In genomic region chr2:97664636-97664970, GRCh38 we compare ENCODE assay signal across 8 cellular contexts. TPM values are rescaled to one million over a fixed set of nuclear protein-coding genes. Genes with fewer than 3 reads are reported as not detected.
DNase-seq lines count a peak whose midpoint lies in the region; ATAC-seq, FAIRE-seq and TF ChIP-seq lines count a peak whose summit lies in the region.

No MANE protein-coding gene starts in this region.

- DNase-seq in AG10803 (ENCODE audit: low read depth) (no peak), HAP-1 (ENCODE audit: low spot score in 2 of 2) (peak in 1 of 2 experiments; percentile 49), keratinocyte (ENCODE audit: low read depth, low spot score) (no peak), testis (no peak)
- no peak for DNase-seq in activated T-helper 2 cell treated with anti-CD3 and anti-CD28 coated beads, Interferon-gamma antibody, Interleukin-2, Interleukin-4, amounts not matched to agents 10 μg/mL and 5 μg/mL and 100 μg/mL, durations not matched to agents 14 hours and 24 hours and 36 hours (ENCODE audit: low spot score)
- no peak for DNase-seq in effector CD8-positive, alpha-beta T cell (lab: John Stamatoyannopoulos, UW)

- peak overlapping the region; percentile 79 for H3K4me3 Mint-ChIP-seq in activated T-helper 2 cell treated with anti-CD3 and anti-CD28 coated beads, Interferon-gamma antibody, Interleukin-2, Interleukin-4, amounts not matched to agents 10 μg/mL and 5 μg/mL and 100 μg/mL, durations not matched to agents 14 hours and 24 hours and 36 hours (ENCODE audit: low read depth)

- no peak for ATAC-seq in HG03342 (IDR thresholded peaks at IDR 0.05; ENCODE audit: unreplicated experiment)
- no peak for ATAC-seq in HG03196 (IDR thresholded peaks at IDR 0.05; ENCODE audit: unreplicated experiment)

- peaks cover 38% of the 10 kb centered on the region for H3K36me3 Mint-ChIP-seq in activated T-helper 2 cell treated with anti-CD3 and anti-CD28 coated beads, Interferon-gamma antibody, Interleukin-2, Interleukin-4, amounts not matched to agents 10 μg/mL and 5 μg/mL and 100 μg/mL, durations not matched to agents 14 hours and 24 hours and 36 hours (ENCODE audit: low read depth)

- no peaks in the 10 kb centered on the region for H3K9me1 ChIP-seq in keratinocyte (ENCODE audit: control insufficient read depth, extremely low read depth, insufficient read depth, low read length)

- no peak for TF ChIP-seq CTCF in AG10803 (conservative IDR thresholded peaks at IDR 0.05; ENCODE audit: low read length)
- no peak for TF ChIP-seq CTCF in keratinocyte (optimal IDR thresholded peaks at IDR 0.05 in 1 of 3, IDR thresholded peaks at IDR 0.05 in 1 of 3, conservative IDR thresholded peaks at IDR 0.05 in 1 of 3; ENCODE audit: extremely low read depth in 1 of 3, insufficient read depth in 2 of 3, low read length in 3 of 3)
- no peak for TF ChIP-seq CTCF in testis (IDR thresholded peaks at IDR 0.05)

- intact Hi-C loops in activated T-helper 2 cell treated with anti-CD3 and anti-CD28 coated beads, Interferon-gamma antibody, Interleukin-2, Interleukin-4, amounts not matched to agents 10 μg/mL and 5 μg/mL and 100 μg/mL, durations not matched to agents 14 hours and 24 hours and 36 hours (cut with micrococcal nuclease) = loop anchor here (1.0 to 5.0 kb wide), 5 partner anchors 9 to 1517 kb away; partner anchors contain the start of gene DUSP2
- intact Hi-C loops in testis (cut with DNase I; ENCODE audit: low total_unique reads) = no loop called here

- dilution Hi-C loops in keratinocyte (cut with MboI; ENCODE audit: extremely low pct_ligation_motif_present, low sequenced_read_pairs) = no loop called here

- H3K4me1 ChIP-seq in HAP-1 (no peaks in the 10 kb centered on the region), keratinocyte (ENCODE audit: control insufficient read depth, extremely low read depth, insufficient read depth, low read length) (peaks cover 9% of the 10 kb centered on the region), testis (peaks cover 16% of the 10 kb centered on the region)

- H3K36me3 ChIP-seq in HAP-1 (replicated peaks) (peaks cover 7% of the 10 kb centered on the region), keratinocyte (ENCODE audit: control insufficient read depth in 2 of 2, extremely low read depth in 1 of 2, insufficient read depth in 2 of 2, low read length in 2 of 2) (peaks cover 6% of the 10 kb centered on the region in 2 experiments), testis (ENCODE audit: low read depth, missing control alignments) (no peaks in the 10 kb centered on the region)

- 6 to 8% methylated on average over 21 of the region's 21 CpGs for WGBS in testis, 2 donors

- H3K9ac ChIP-seq in keratinocyte (ENCODE audit: control insufficient read depth, extremely low read depth, insufficient read depth, low read length) = peak overlapping the region; percentile 89

- no peak for TF ChIP-seq POLR2A in testis (IDR thresholded peaks at IDR 0.05)

- H3K4me1 Mint-ChIP-seq in activated T-helper 2 cell treated with anti-CD3 and anti-CD28 coated beads, Interferon-gamma antibody, Interleukin-2, Interleukin-4, amounts not matched to agents 10 μg/mL and 5 μg/mL and 100 μg/mL, durations not matched to agents 14 hours and 24 hours and 36 hours (ENCODE audit: low read depth) = peaks cover 30% of the 10 kb centered on the region

- no peaks in the 10 kb centered on the region for H3K27me3 Mint-ChIP-seq in activated T-helper 2 cell treated with anti-CD3 and anti-CD28 coated beads, Interferon-gamma antibody, Interleukin-2, Interleukin-4, amounts not matched to agents 10 μg/mL and 5 μg/mL and 100 μg/mL, durations not matched to agents 14 hours and 24 hours and 36 hours (ENCODE audit: low read depth)

- no peak for FAIRE-seq in keratinocyte (lab: Jason Lieb, UNC)

- H3K27me3 ChIP-seq in HAP-1 (ENCODE audit: low read depth) = no peaks in the 10 kb centered on the region
- H3K27me3 ChIP-seq in keratinocyte (ENCODE audit: control insufficient read depth, extremely low read depth, insufficient read depth, low read length) = no peaks in the 10 kb centered on the region
- H3K27me3 ChIP-seq in testis = no peaks in the 10 kb centered on the region

- H3K27ac ChIP-seq in keratinocyte (ENCODE audit: control insufficient read depth, insufficient read depth, low read length) = peak overlapping the region; percentile 81
- peak overlapping the region; percentile 88 to 92 for H3K27ac ChIP-seq in testis

- H3K79me2 ChIP-seq in keratinocyte (ENCODE audit: control insufficient read depth, insufficient read depth, low read length) = peaks cover 26% of the 10 kb centered on the region

- H4K20me1 ChIP-seq in keratinocyte (ENCODE audit: control insufficient read depth, extremely low read depth, insufficient read depth, low read length) = no peaks in the 10 kb centered on the region

- H3K9me3 ChIP-seq in HAP-1 (no peaks in the 10 kb centered on the region), keratinocyte (ENCODE audit: control insufficient read depth, low read depth, low read length) (no peaks in the 10 kb centered on the region), testis (no peaks in the 10 kb centered on the region)

- H3K4me2 ChIP-seq in keratinocyte (ENCODE audit: control insufficient read depth, extremely low read depth, insufficient read depth, low read depth, low read length) = peak overlapping the region; percentile 87

- in situ Hi-C loops in HAP-1 (cut with MboI; ENCODE audit: low sequenced_read_pairs) = no loop called here

- H3K9me3 Mint-ChIP-seq in activated T-helper 2 cell treated with anti-CD3 and anti-CD28 coated beads, Interferon-gamma antibody, Interleukin-2, Interleukin-4, amounts not matched to agents 10 μg/mL and 5 μg/mL and 100 μg/mL, durations not matched to agents 14 hours and 24 hours and 36 hours = no peaks in the 10 kb centered on the region

- H3K27ac Mint-ChIP-seq in activated T-helper 2 cell treated with anti-CD3 and anti-CD28 coated beads, Interferon-gamma antibody, Interleukin-2, Interleukin-4, amounts not matched to agents 10 μg/mL and 5 μg/mL and 100 μg/mL, durations not matched to agents 14 hours and 24 hours and 36 hours = peak overlapping the region; percentile 85

- H2AFZ ChIP-seq in keratinocyte (ENCODE audit: control insufficient read depth, low read length) = peak overlapping the region; percentile 87

- H3K4me3 ChIP-seq in AG10803 (ENCODE audit: low read length) (peak overlapping the region; percentile 78), HAP-1 (peak overlapping the region; percentile 69), keratinocyte (ENCODE audit: control insufficient read depth in 2 of 3, extremely low read depth in 1 of 3, insufficient read depth in 2 of 3, low read depth in 1 of 3, low read length in 3 of 3) (peak overlapping the region; percentile 65 to 86 (median 76)), testis (peak overlapping the region; percentile 66 to 89)

RNA-seq across cellular contexts. Expression of gene ACTR1B, which starts 0.8 kb away (rescaled TPM):
- total RNA-seq in activated T-helper 2 cell treated with anti-CD3 and anti-CD28 coated beads, Interferon-gamma antibody, Interleukin-2, Interleukin-4, amounts not matched to agents 10 μg/mL and 5 μg/mL and 100 μg/mL, durations not matched to agents 14 hours and 24 hours and 36 hours = 142 and 147 TPM in 2 replicates
- 20.6 to 31.2 TPM (median 30.0 TPM) in 3 replicates for polyA plus RNA-seq in keratinocyte
- 28.9 TPM for polyA plus RNA-seq in keratinocyte (2011; ENCODE audit: low read depth)
- 19.2 and 30.0 TPM in 2 replicates for polyA plus RNA-seq in keratinocyte (2011; cell fraction: cytosol; rRNA removed)
- 39.5 and 45.8 TPM in 2 replicates for polyA plus RNA-seq in keratinocyte (2011; cell fraction: nucleus; rRNA removed)
- 29.5 and 31.7 TPM in 2 replicates for polyA plus RNA-seq in keratinocyte (2012; ENCODE audit: low replicate concordance)
- 24.5 to 44.3 TPM (median 32.2 TPM) in 3 replicates for polyA minus RNA-seq in keratinocyte
- polyA minus RNA-seq in keratinocyte (2011; cell fraction: cytosol; rRNA and poly(A)+ RNA removed) = 21.9 TPM
- 13.1 and 15.5 TPM in 2 replicates for polyA minus RNA-seq in keratinocyte (2011; cell fraction: nucleus; rRNA and poly(A)+ RNA removed)
- 10 to 100 TPM; 56.3 to 81.0 TPM for total RNA-seq in testis
- 43.0 TPM for polyA plus RNA-seq in testis (ENCODE audit: insufficient read depth, low read depth, low replicate concordance)

RNA-seq across cellular contexts. Expression of gene C2orf92, which starts 4.9 kb away (rescaled TPM):
- total RNA-seq in activated T-helper 2 cell treated with anti-CD3 and anti-CD28 coated beads, Interferon-gamma antibody, Interleukin-2, Interleukin-4, amounts not matched to agents 10 μg/mL and 5 μg/mL and 100 μg/mL, durations not matched to agents 14 hours and 24 hours and 36 hours = 17.2 and 21.8 TPM in 2 replicates
- polyA plus RNA-seq in keratinocyte = 0.66 to 1.7 TPM (median 1.6 TPM) in 3 replicates
- polyA plus RNA-seq in keratinocyte (2011; ENCODE audit: low read depth) = 1.1 TPM
- 0.11 and 0.16 TPM in 2 replicates for polyA plus RNA-seq in keratinocyte (2011; cell fraction: cytosol; rRNA removed)
- polyA plus RNA-seq in keratinocyte (2011; cell fraction: nucleus; rRNA removed) = 11.7 and 13.4 TPM in 2 replicates
- 0.45 and 2.0 TPM in 2 replicates for polyA plus RNA-seq in keratinocyte (2012; ENCODE audit: low replicate concordance)
- polyA minus RNA-seq in keratinocyte = 1.1 to 1.4 TPM in 2 of 3 replicates, not detected in the other
- polyA minus RNA-seq in keratinocyte (2011; cell fraction: cytosol; rRNA and poly(A)+ RNA removed) = not detected
- polyA minus RNA-seq in keratinocyte (2011; cell fraction: nucleus; rRNA and poly(A)+ RNA removed) = 1.8 and 2.0 TPM in 2 replicates
- total RNA-seq in testis = 10 to 100 TPM; 27.8 to 35.7 TPM
- polyA plus RNA-seq in testis (ENCODE audit: insufficient read depth, low read depth, low replicate concordance) = 51.2 TPM

RNA-seq across cellular contexts. Expression of gene COX5B, which starts 18.7 kb away (rescaled TPM):
- total RNA-seq in activated T-helper 2 cell treated with anti-CD3 and anti-CD28 coated beads, Interferon-gamma antibody, Interleukin-2, Interleukin-4, amounts not matched to agents 10 μg/mL and 5 μg/mL and 100 μg/mL, durations not matched to agents 14 hours and 24 hours and 36 hours = 217 and 237 TPM in 2 replicates
- polyA plus RNA-seq in keratinocyte (256 to 372 TPM (median 311 TPM) in 3 replicates), testis (ENCODE audit: insufficient read depth, low read depth, low replicate concordance) (233 TPM)
- polyA plus RNA-seq in keratinocyte (2011; ENCODE audit: low read depth) = 125 TPM
- polyA plus RNA-seq in keratinocyte (2011; cell fraction: cytosol; rRNA removed) = 207 and 304 TPM in 2 replicates
- 144 and 154 TPM in 2 replicates for polyA plus RNA-seq in keratinocyte (2011; cell fraction: nucleus; rRNA removed)
- 252 and 296 TPM in 2 replicates for polyA plus RNA-seq in keratinocyte (2012; ENCODE audit: low replicate concordance)
- polyA minus RNA-seq in keratinocyte = 27.3 to 60.0 TPM (median 34.5 TPM) in 3 replicates
- 166 TPM for polyA minus RNA-seq in keratinocyte (2011; cell fraction: cytosol; rRNA and poly(A)+ RNA removed)
- polyA minus RNA-seq in keratinocyte (2011; cell fraction: nucleus; rRNA and poly(A)+ RNA removed) = 32.2 and 38.5 TPM in 2 replicates
- 100 to 1,000 TPM; 317 to 344 TPM for total RNA-seq in testis

RNA-seq across cellular contexts. Expression of gene ZAP70, which starts 48.8 kb away (rescaled TPM):
- 231 and 234 TPM in 2 replicates for total RNA-seq in activated T-helper 2 cell treated with anti-CD3 and anti-CD28 coated beads, Interferon-gamma antibody, Interleukin-2, Interleukin-4, amounts not matched to agents 10 μg/mL and 5 μg/mL and 100 μg/mL, durations not matched to agents 14 hours and 24 hours and 36 hours
- polyA plus RNA-seq in keratinocyte = 0.95 to 7.3 TPM (median 1.6 TPM) in 3 replicates
- 0.31 TPM for polyA plus RNA-seq in keratinocyte (2011; ENCODE audit: low read depth)
- polyA plus RNA-seq in keratinocyte (2011; cell fraction: cytosol; rRNA removed) = 1.3 and 2.6 TPM in 2 replicates
- 5.5 and 10.3 TPM in 2 replicates for polyA plus RNA-seq in keratinocyte (2011; cell fraction: nucleus; rRNA removed)
- 1.0 and 1.1 TPM in 2 replicates for polyA plus RNA-seq in keratinocyte (2012; ENCODE audit: low replicate concordance)
- 1.6 to 4.8 TPM (median 2.8 TPM) in 3 replicates for polyA minus RNA-seq in keratinocyte
- polyA minus RNA-seq in keratinocyte (2011; cell fraction: cytosol; rRNA and poly(A)+ RNA removed) = 3.3 TPM
- polyA minus RNA-seq in keratinocyte (2011; cell fraction: nucleus; rRNA and poly(A)+ RNA removed) = 1.3 and 1.6 TPM in 2 replicates
- total RNA-seq in testis = 1 to 10 TPM; 5.5 to 6.4 TPM
- 6.5 TPM for polyA plus RNA-seq in testis (ENCODE audit: insufficient read depth, low read depth, low replicate concordance)
